7 cellular contexts compared by ENCODE assay signal in genomic region chr10:111962951-111963350, GRCh38.
"Had no signal": no experiment of that assay in that cellular context is flagged by ENCODE, and none has a peak within 500 bp of the region (broad histone marks: within the 10 kb centered on the region; RNA-seq: fewer than 3 reads in every experiment).

No MANE protein-coding gene starts in this region.

- H3K27ac ChIP-seq: GM23248 had no signal

- DNase-seq: GM23248, H7, H9, HCEC 1CT, HFFc6 had no signal

- H3K4me3 ChIP-seq: GM23248, GM23338, HAP-1 had no signal
